31 cellular contexts compared by ENCODE assay signal in genomic region chrX:113048896-113049295, GRCh38.
"Had no signal": no experiment of that assay in that cellular context is flagged by ENCODE, and none has a peak within 500 bp of the region (broad histone marks: within the 10 kb centered on the region; RNA-seq: fewer than 3 reads in every experiment).

No MANE protein-coding gene starts in this region.

- H3K4me3 Mint-ChIP-seq: activated CD4-positive, alpha-beta T cell treated with anti-CD3 and anti-CD28 coated beads for 36 hours; activated CD4-positive, alpha-beta T cell treated with anti-CD3 and anti-CD28 coated beads, Interleukin-2, amount 10 ng/mL, durations not matched to agents 7 days and 5 days; activated CD8-positive, alpha-beta T cell treated with anti-CD3 and anti-CD28 coated beads for 36 hours; activated naive CD8-positive, alpha-beta T cell; activated T-cell treated with anti-CD3 and anti-CD28 coated beads, Interleukin-2, amount 50 U/mL, for 4 hours; activated T-helper 17 cell treated with anti-CD3 and anti-CD28 coated beads, Interleukin-2, amount 50 U/mL, for 72 hours; brain; central memory CD8-positive, alpha-beta T cell; dendritic cell treated with granulocyte-macrophage colony-stimulating factor and Interleukin-4, amounts not matched to agents 40 ng/mL and 50 ng/mL, for 4 days; endodermal cell; T-cell; T-helper 1 cell treated with Interleukin-12 subunit alpha and Interleukin-12 subunit beta and Interleukin-4 antibody, amounts not matched to agents 30 μg/mL and 1 μg/mL, for 36 hours had no signal

- H3K9me3 ChIP-seq: esophagus squamous epithelium had no signal

- H3K9me3 Mint-ChIP-seq: activated CD4-positive, alpha-beta T cell treated with anti-CD3 and anti-CD28 coated beads, Interleukin-2, amount 10 ng/mL, durations not matched to agents 7 days and 5 days; central memory CD8-positive, alpha-beta T cell; endodermal cell; T-helper 1 cell treated with Interleukin-12 subunit alpha and Interleukin-12 subunit beta and Interleukin-4 antibody, amounts not matched to agents 30 μg/mL and 1 μg/mL, for 36 hours had no signal

- DNase-seq: activated CD4-positive, alpha-beta T cell treated with anti-CD3 and anti-CD28 coated beads for 36 hours; activated CD4-positive, alpha-beta T cell treated with anti-CD3 and anti-CD28 coated beads, Interleukin-2, amount 10 ng/mL, durations not matched to agents 7 days and 5 days; activated CD4-positive, alpha-beta T cell treated with anti-CD3 and anti-CD28 coated beads, Interleukin-2, amount 50 U/mL, for 4 hours; activated CD4-positive, CD25-positive, alpha-beta regulatory T cell; activated CD4-positive, CD25-positive, alpha-beta regulatory T cell treated with anti-CD3 and anti-CD28 coated beads, Interleukin-2, amount 50 U/mL, for 72 hours; activated CD8-positive, alpha-beta memory T cell treated with anti-CD3 and anti-CD28 coated beads for 24 hours; activated CD8-positive, alpha-beta T cell treated with anti-CD3 and anti-CD28 coated beads for 36 hours; activated effector memory CD4-positive, alpha-beta T cell treated with Interleukin-2 at 50 U/mL for 16 hours; activated gamma-delta T cell treated with Interleukin-2 at 50 U/mL for 16 hours; activated naive CD4-positive, alpha-beta T cell treated with anti-CD3 and anti-CD28 coated beads, Interleukin-2, amount 50 U/mL, for 16 hours; activated naive CD4-positive, alpha-beta T cell treated with Interleukin-2 at 50 U/mL for 16 hours; activated T-cell treated with anti-CD3 and anti-CD28 coated beads, Interleukin-2, amount 50 U/mL, for 4 hours; amniotic stem cell; anterior cingulate cortex; dorsolateral prefrontal cortex; effector memory CD4-positive, alpha-beta T cell; endodermal cell; erythroblast; esophagus squamous epithelium; head of caudate nucleus; SW 1271; T-cell; T-helper 9 cell had no signal

- ATAC-seq: activated CD4-positive, alpha-beta T cell treated with anti-CD3 and anti-CD28 coated beads for 36 hours; activated CD8-positive, alpha-beta T cell treated with anti-CD3 and anti-CD28 coated beads for 36 hours; activated T-cell treated with anti-CD3 and anti-CD28 coated beads, Interleukin-2, amount 50 U/mL, for 4 hours; activated T-helper 17 cell treated with anti-CD3 and anti-CD28 coated beads, Interleukin-2, amount 50 U/mL, for 72 hours; T-cell had no signal

- H3K27ac Mint-ChIP-seq: activated CD4-positive, alpha-beta T cell treated with anti-CD3 and anti-CD28 coated beads for 36 hours; activated CD4-positive, alpha-beta T cell treated with anti-CD3 and anti-CD28 coated beads, Interleukin-2, amount 10 ng/mL, durations not matched to agents 7 days and 5 days; activated CD8-positive, alpha-beta T cell treated with anti-CD3 and anti-CD28 coated beads for 36 hours; activated naive CD8-positive, alpha-beta T cell; activated T-helper 17 cell treated with anti-CD3 and anti-CD28 coated beads, Interleukin-2, amount 50 U/mL, for 72 hours; brain; dendritic cell treated with granulocyte-macrophage colony-stimulating factor and Interleukin-4, amounts not matched to agents 40 ng/mL and 50 ng/mL, for 4 days; endodermal cell; T-cell; T-helper 1 cell treated with Interleukin-12 subunit alpha and Interleukin-12 subunit beta and Interleukin-4 antibody, amounts not matched to agents 30 μg/mL and 1 μg/mL, for 36 hours had no signal

- H3K27me3 ChIP-seq: esophagus squamous epithelium had no signal

- H3K36me3 ChIP-seq: breast epithelium, esophagus squamous epithelium had no signal

- H3K36me3 Mint-ChIP-seq: activated naive CD8-positive, alpha-beta T cell; brain; T-cell had no signal

- H3K27me3 Mint-ChIP-seq: activated CD4-positive, alpha-beta T cell treated with anti-CD3 and anti-CD28 coated beads for 36 hours; activated CD4-positive, alpha-beta T cell treated with anti-CD3 and anti-CD28 coated beads, Interleukin-2, amount 10 ng/mL, durations not matched to agents 7 days and 5 days; activated CD8-positive, alpha-beta T cell treated with anti-CD3 and anti-CD28 coated beads for 36 hours; activated naive CD8-positive, alpha-beta T cell; activated T-helper 17 cell treated with anti-CD3 and anti-CD28 coated beads, Interleukin-2, amount 50 U/mL, for 72 hours; central memory CD8-positive, alpha-beta T cell; dendritic cell treated with granulocyte-macrophage colony-stimulating factor and Interleukin-4, amounts not matched to agents 40 ng/mL and 50 ng/mL, for 4 days had no signal

- H3K4me1 Mint-ChIP-seq: activated CD4-positive, alpha-beta T cell treated with anti-CD3 and anti-CD28 coated beads for 36 hours; activated CD4-positive, alpha-beta T cell treated with anti-CD3 and anti-CD28 coated beads, Interleukin-2, amount 10 ng/mL, durations not matched to agents 7 days and 5 days; activated T-helper 17 cell treated with anti-CD3 and anti-CD28 coated beads, Interleukin-2, amount 50 U/mL, for 72 hours; central memory CD8-positive, alpha-beta T cell; T-cell had no signal

- H3K27ac ChIP-seq: breast epithelium, coronary artery, dorsolateral prefrontal cortex had no signal

- H3K4me1 ChIP-seq: breast epithelium had no signal

- H3K4me3 ChIP-seq: breast epithelium, coronary artery, dorsolateral prefrontal cortex, esophagus squamous epithelium had no signal
